ENCODE assay signal across 11 cellular contexts in the genomic region with DNA sequence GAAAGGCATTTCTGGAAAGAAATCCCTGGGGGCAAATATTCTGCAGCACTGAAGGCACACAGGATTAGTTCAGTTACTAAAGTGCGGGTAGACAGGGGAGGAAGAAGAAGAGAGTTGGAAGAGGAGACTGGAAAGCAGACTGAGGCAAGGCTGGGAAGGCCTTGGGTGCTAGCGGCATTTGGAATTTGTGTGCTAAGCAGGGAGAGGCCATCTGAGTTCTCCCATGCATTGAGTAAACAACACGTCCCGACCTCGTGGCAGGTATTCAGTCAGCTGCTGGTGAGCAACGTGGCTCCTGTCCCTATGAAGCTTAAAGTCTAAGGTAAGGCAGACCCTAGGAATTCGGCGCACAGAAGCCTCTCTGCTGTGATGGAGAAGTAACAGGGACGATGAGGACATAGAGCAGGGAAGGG. TPM values are rescaled to one million over a fixed set of nuclear protein-coding genes. Genes with fewer than 3 reads are reported as not detected.
DNase-seq lines count a peak whose midpoint lies in the region; TF ChIP-seq lines count a peak whose summit lies in the region.
"Had no signal": no experiment of that assay in that cellular context is flagged by ENCODE, and none has a peak within 500 bp of the region (broad histone marks: within the 10 kb centered on the region; RNA-seq: fewer than 3 reads in every experiment).

No MANE protein-coding gene starts in this region.

- H3K36me3 ChIP-seq in testis (ENCODE audit: low read depth, missing control alignments), result no peaks in the 10 kb centered on the region

- H3K27ac ChIP-seq in testis, result no peak overlapping the region

- intact Hi-C loops in testis (cut with DNase I; ENCODE audit: low total_unique reads), result no loop called here

- TF ChIP-seq POLR2A in testis (IDR thresholded peaks at IDR 0.05), result no peak

- no peaks in the 10 kb centered on the region for H3K9me3 ChIP-seq in testis

- H3K4me1 ChIP-seq in testis, result no peaks in the 10 kb centered on the region

- 83 to 94% methylated on average over 9 of the region's 9 CpGs for WGBS in testis, 2 donors

- DNase-seq in HT-29 (ENCODE audit: low spot score) (peak; percentile 49), SHP77 treated with DMSO at 0.1 percent for 48 hours (lab: John Stamatoyannopoulos, UW) (peak; percentile 36), kidney tubule cell (ENCODE audit: low spot score) (peak; percentile 23), renal cortical epithelial cell (ENCODE audit: low read depth) (peak; percentile 26), activated gamma-delta T cell treated with Interleukin-2 at 50 U/mL for 16 hours (no peak), testis (no peak)
- no peak for DNase-seq in activated naive CD4-positive, alpha-beta T cell treated with anti-CD3 and anti-CD28 coated beads, Interleukin-2, amount 50 U/mL, for 16 hours
- no peak for DNase-seq in activated effector memory CD4-positive, alpha-beta T cell treated with Interleukin-2 at 50 U/mL for 16 hours
- DNase-seq: right cardiac atrium; stimulated activated naive CD8-positive, alpha-beta T cell treated with anti-CD3 and anti-CD28 coated beads, Interleukin-15, amount 100 ng/mL, for 72 hours had no signal

- no peak overlapping the region for H3K4me3 ChIP-seq in testis

- TF ChIP-seq CTCF in testis (IDR thresholded peaks at IDR 0.05), result no peak

- H3K27me3 ChIP-seq in testis, result no peaks in the 10 kb centered on the region

RNA-seq across cellular contexts. Expression of gene ATP8B1, which starts 30.7 kb away (rescaled TPM):
- 25.8 and 34.0 TPM in 2 replicates for total RNA-seq in HT-29 (2014; rRNA removed; shearing (Covaris generic))
- total RNA-seq in renal cortical epithelial cell (27.1 and 48.8 TPM in 2 replicates), testis (1 to 10 TPM; 1.6 to 1.7 TPM)
- polyA plus RNA-seq in testis (ENCODE audit: insufficient read depth, low read depth, low replicate concordance), result 3.0 TPM
- total RNA-seq: mononuclear cell had no signal

Comparison
In these comparisons a context has a peak if more than half of its experiments do, and no peak if none do; other contexts are left out.
1. DNase-seq: peak in HT-29 (single experiment), SHP77 treated with DMSO at 0.1 percent for 48 hours (single experiment), kidney tubule cell (single experiment) and renal cortical epithelial cell (single experiment); none in activated naive CD4-positive, alpha-beta T cell treated with anti-CD3 and anti-CD28 coated beads, Interleukin-2, amount 50 U/mL, for 16 hours (single experiment), activated gamma-delta T cell treated with Interleukin-2 at 50 U/mL for 16 hours (single experiment), testis (single experiment) and activated effector memory CD4-positive, alpha-beta T cell treated with Interleukin-2 at 50 U/mL for 16 hours (single experiment).
2. RNA of gene ATP8B1, which starts 30.7 kb away (total RNA-seq): 27.1 to 48.8 TPM in renal cortical epithelial cell and 25.8 to 34.0 TPM in HT-29; 1.6 to 1.7 TPM in testis; every median in the first group is over 10 times any median in the second.